Comparison of ENCODE assay signal across 9 cellular contexts in genomic region chr2:20516646-20517341, GRCh38.
DNase-seq lines count a peak whose midpoint lies in the region; ATAC-seq, FAIRE-seq and TF ChIP-seq lines count a peak whose summit lies in the region.
"Had no signal": no experiment of that assay in that cellular context is flagged by ENCODE, and none has a peak within 500 bp of the region (broad histone marks: within the 10 kb centered on the region; RNA-seq: fewer than 3 reads in every experiment).

No MANE protein-coding gene starts in this region.

- TF ChIP-seq CTCF in HepG2 (CRISPR knock-in tag; IDR thresholded peaks at IDR 0.05): no peak
- TF ChIP-seq CTCF in right lobe of liver (IDR thresholded peaks at IDR 0.05): no peak
- TF ChIP-seq CTCF in fibroblast of the aortic adventitia (IDR thresholded peaks at IDR 0.05; ENCODE audit: insufficient read depth, low read length): no peak

- WGBS in HepG2 (ENCODE audit: low lambda C conversion rate): 36% methylated on average over 10 of the region's 10 CpGs
- 77% methylated on average over 10 of the region's 10 CpGs for WGBS in right lobe of liver (ENCODE audit: insufficient coverage, low coverage, low lambda C conversion rate, missing lambda C conversion rate)

- H3K9me3 ChIP-seq in HepG2 (ENCODE audit: low read length) (no peaks in the 10 kb centered on the region), right lobe of liver (no peaks in the 10 kb centered on the region), stomach smooth muscle (ENCODE audit: control insufficient read depth in 2 of 2, low read length in 2 of 2) (no peaks in the 10 kb centered on the region)

- TF ChIP-seq RAD21 in HepG2 (CRISPR knock-in tag; IDR thresholded peaks at IDR 0.05): no peak

- H3K4me1 ChIP-seq in HepG2 (ENCODE audit: insufficient read depth, low read length) (peaks cover 42% of the 10 kb centered on the region), right lobe of liver (no peaks in the 10 kb centered on the region), stomach smooth muscle (ENCODE audit: control insufficient read depth, insufficient read depth, low read length) (peaks cover 8% of the 10 kb centered on the region)

- TF ChIP-seq EP300 in HepG2 (IDR thresholded peaks at IDR 0.05; ENCODE audit: low read depth in 2 of 2, low read length in 2 of 2): peak in 1 of 2 experiments; percentile 41; a peak in 2 of 4 replicates
- no peak for TF ChIP-seq EP300 in HepG2 (CRISPR knock-in tag; IDR thresholded peaks at IDR 0.05; ENCODE audit: borderline replicate concordance)

- H3K4me3 ChIP-seq in HepG2 (replicated peaks in 1 of 3; ENCODE audit: insufficient read depth in 1 of 3, low read depth in 2 of 3, low read length in 3 of 3) (no peak overlapping the region), right lobe of liver (no peak overlapping the region), fibroblast of the aortic adventitia (ENCODE audit: low read depth, low read length) (no peak overlapping the region), stomach smooth muscle (ENCODE audit: low read length in 2 of 2) (no peak overlapping the region)
- H3K4me3 ChIP-seq: SJSA1 had no signal

- H3K4me2 ChIP-seq in HepG2 (ENCODE audit: low read depth, low read length): peak overlapping the region; percentile 47

- H3K27ac ChIP-seq in HepG2 (ENCODE audit: extremely low read length, insufficient read depth, low read length): no peak overlapping the region
- H3K27ac ChIP-seq in right lobe of liver: no peak overlapping the region
- peak overlapping the region; percentile 31 for H3K27ac ChIP-seq in stomach smooth muscle (ENCODE audit: low read length)
- H3K27ac ChIP-seq: SJSA1 had no signal

- ATAC-seq in HepG2 (peak; percentile 60), right lobe of liver (no peak), HG03196 (IDR thresholded peaks at IDR 0.05; ENCODE audit: unreplicated experiment) (peak; percentile 71)

- intact Hi-C loops in HepG2 (cut with micrococcal nuclease; ENCODE audit: unreplicated experiment) (no loop called here), right lobe of liver (cut with DNase I) (loop anchor here in 1 of 2 donors (10.0 kb wide), 1 partner anchor 52 kb away; no protein-coding TSS in a partner anchor)

- H3K36me3 ChIP-seq in HepG2 (replicated peaks in 1 of 2; ENCODE audit: control insufficient read depth in 1 of 2, insufficient read depth in 2 of 2, low read length in 2 of 2): no peaks in the 10 kb centered on the region
- no peaks in the 10 kb centered on the region for H3K36me3 ChIP-seq in right lobe of liver
- no peaks in the 10 kb centered on the region for H3K36me3 ChIP-seq in stomach smooth muscle (ENCODE audit: control insufficient read depth in 2 of 2, insufficient read depth in 2 of 2, low read length in 2 of 2)
- H3K36me3 ChIP-seq: SJSA1 had no signal

- H3K27me3 ChIP-seq in HepG2 (ENCODE audit: control insufficient read depth in 1 of 2, insufficient read depth in 2 of 2, low read length in 2 of 2) (no peaks in the 10 kb centered on the region; a peak in 1 of 5 replicates), right lobe of liver (no peaks in the 10 kb centered on the region), stomach smooth muscle (ENCODE audit: control insufficient read depth in 1 of 2, insufficient read depth in 2 of 2, low read length in 2 of 2) (no peaks in the 10 kb centered on the region)
- H3K27me3 ChIP-seq: SJSA1 had no signal

- H4K20me1 ChIP-seq in HepG2 (ENCODE audit: insufficient read depth, low read length): no peaks in the 10 kb centered on the region

- no peaks in the 10 kb centered on the region for H3K79me2 ChIP-seq in HepG2 (ENCODE audit: insufficient read depth, low read length)

- CTCF ChIA-PET in HepG2 (lab: Yijun Ruan, JAX; ENCODE audit: low intra/inter-chr PET ratio, low total read pairs): no interaction called here

- FAIRE-seq in HepG2 (lab: Jason Lieb, UNC): peak; percentile 51

- in situ Hi-C loops in HepG2 (cut with HindIII; ENCODE audit: extremely low pct_ligation_motif_present, low pct_unique_long_range_greater_than_20kb): no loop called here
- in situ Hi-C loops in KBM-7 (cut with MboI; ENCODE audit: low pct_unique_long_range_greater_than_20kb, low sequenced_read_pairs): no loop called here

- H3K9ac ChIP-seq in HepG2 (ENCODE audit: insufficient read depth, low read depth, low read length) (peak overlapping the region; percentile 35; the same call in 1 of the 2 replicates), stomach smooth muscle (ENCODE audit: low read length in 2 of 2) (peak overlapping the region in 1 of 2 donors; percentile 30)

- BruUV-seq in HepG2 (replicated peaks; lab: Mats Ljungman, UMichigan): no TSS peak

- peak; percentile 58 for DNase-seq in HepG2 (ENCODE audit: low spot score)
- DNase-seq in right lobe of liver: no peak
- DNase-seq in fibroblast of the aortic adventitia (ENCODE audit: low read depth): peak; percentile 42
- no peak for DNase-seq in SIG-M5 treated with dmso at 0.1 percent for 504 hours (lab: John Stamatoyannopoulos, UW; ENCODE audit: unreplicated experiment)
- DNase-seq in KBM-7: no peak
- no peak for DNase-seq in SHP77 (lab: John Stamatoyannopoulos, UW)

- H2AFZ ChIP-seq in HepG2 (ENCODE audit: low read length): peak overlapping the region; percentile 85

- TF ChIP-seq POLR2A in HepG2 (IDR thresholded peaks at IDR 0.05; ENCODE audit: insufficient read depth in 1 of 2, low read depth in 2 of 2, low read length in 2 of 2): no peak
- TF ChIP-seq POLR2A in right lobe of liver (IDR thresholded peaks at IDR 0.05): no peak

- POLR2A ChIA-PET in HepG2 (lab: Yijun Ruan, JAX): interaction anchor here (0.9 to 5.7 kb wide), 9 partner anchors 8 to 101 kb away, joined by 3 to 33 read pairs (median 5); partner anchors contain the start of gene RHOB

TF ChIP-seq in HepG2, 621 proteins besides CTCF, POLR2A, EP300 and RAD21:
- TF ChIP-seq ZMAT3 (CRISPR knock-in tag; conservative IDR thresholded peaks at IDR 0.05) (no peak), ZNF687 (CRISPR knock-in tag; IDR thresholded peaks at IDR 0.05) (peak; percentile 53; the same call in 1 of the 2 replicates), FOSL2 (CRISPR knock-in tag; IDR thresholded peaks at IDR 0.05) (0 out of 2 replicates have a peak, but pooled peaks have one; percentile 26), NR2F2 (IDR thresholded peaks at IDR 0.05; ENCODE audit: borderline replicate concordance, low read depth) (no peak), ZNF484 (CRISPR knock-in tag; IDR thresholded peaks at IDR 0.05; ENCODE audit: borderline replicate concordance, low read depth) (no peak), ZNF605 (CRISPR knock-in tag; IDR thresholded peaks at IDR 0.05) (0 out of 2 replicates have a peak, but pooled peaks have one; percentile 23), GATAD2A (CRISPR knock-in tag; IDR thresholded peaks at IDR 0.05) (0 out of 2 replicates have a peak, but pooled peaks have one; percentile 10), MAX (IDR thresholded peaks at IDR 0.05) (peak; percentile 28; the same call in 1 of the 2 replicates), POGZ (CRISPR knock-in tag; IDR thresholded peaks at IDR 0.05) (no peak)

Comparison
In these comparisons a context has a peak if more than half of its experiments do, and no peak if none do; other contexts are left out.
1. ATAC-seq: peak in HepG2 (single experiment) and HG03196 (single experiment); none in right lobe of liver (0 of 4).
2. DNase-seq: peak in HepG2 (single experiment) and fibroblast of the aortic adventitia (single experiment); none in right lobe of liver (0 of 3), SIG-M5 treated with dmso at 0.1 percent for 504 hours (single experiment), KBM-7 (single experiment) and SHP77 (0 of 2).